19 cellular contexts compared by ENCODE assay signal in the genomic region with DNA sequence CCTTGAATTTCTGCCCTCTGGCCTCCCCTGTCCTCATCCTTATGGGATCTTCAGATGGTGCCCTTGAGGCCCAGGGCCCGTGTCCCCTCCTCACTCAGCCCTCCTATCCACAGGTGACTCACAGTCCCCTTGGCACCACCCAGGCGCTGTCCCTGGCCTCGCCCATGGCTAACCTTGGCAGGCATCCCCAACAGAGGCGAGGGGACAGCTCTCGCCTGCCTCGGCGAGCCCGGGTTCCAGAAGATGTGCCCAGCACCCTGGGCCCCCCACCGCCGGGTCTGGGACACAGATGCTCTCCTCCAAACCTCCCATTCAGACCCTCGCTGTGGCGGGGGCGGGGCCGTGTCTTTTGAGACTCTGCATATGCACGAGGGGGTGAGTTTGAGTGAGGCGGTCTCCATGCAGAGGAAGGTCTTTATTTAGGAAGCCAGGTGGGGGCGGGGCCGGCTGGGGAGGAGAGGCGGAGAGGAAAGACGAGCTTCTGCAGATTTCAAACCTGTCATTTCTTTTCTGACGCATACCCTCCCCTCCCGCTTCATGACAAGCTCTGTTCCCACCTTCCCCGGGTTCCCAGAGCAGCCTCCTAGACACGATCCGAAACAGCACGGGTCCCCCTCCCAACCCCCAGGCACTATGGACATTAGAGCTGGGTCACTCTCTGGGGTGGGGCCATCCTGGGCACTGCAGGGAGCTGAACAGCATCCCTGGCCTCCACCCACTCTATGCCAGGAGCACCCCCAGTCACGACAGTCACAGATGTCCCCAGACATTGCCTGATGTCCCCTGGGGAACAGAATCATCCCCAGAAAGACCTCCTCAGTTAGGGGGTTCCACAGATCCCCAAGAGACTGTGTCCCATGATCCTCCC. TPM values are rescaled to one million over a fixed set of nuclear protein-coding genes. Genes with fewer than 3 reads are reported as not detected.
DNase-seq lines count a peak whose midpoint lies in the region; ATAC-seq and TF ChIP-seq lines count a peak whose summit lies in the region.
"Had no signal": no experiment of that assay in that cellular context is flagged by ENCODE, and none has a peak within 500 bp of the region (broad histone marks: within the 10 kb centered on the region; RNA-seq: fewer than 3 reads in every experiment).

No MANE protein-coding gene starts in this region.

- no peak overlapping the region for H2BK15ac ChIP-seq in IMR-90 (ENCODE audit: low read depth, low read length)

- CTCF ChIA-PET in IMR-90 (lab: Yijun Ruan, JAX): no interaction called here

- ATAC-seq in IMR-90 (ENCODE audit: low read depth): no peak
- peak; percentile 20 for ATAC-seq in esophagus mucosa
- ATAC-seq: activated naive CD4-positive, alpha-beta T cell treated with anti-CD3 and anti-CD28 coated beads, Interleukin-2, amount 50 U/mL, for 72 hours had no signal

- POLR2A ChIA-PET in IMR-90 (lab: Charles Lee; ENCODE audit: unreplicated experiment): no interaction called here

- DNase-seq in IMR-90 (no peak), nephron progenitor cell (peak; percentile 35), NCI-H774 (lab: John Stamatoyannopoulos, UW) (no peak), GOT3 (lab: John Stamatoyannopoulos, UW) (no peak), NCI-H2227 treated with DMSO at 0.1 percent for 48 hours (lab: John Stamatoyannopoulos, UW) (no peak), NCI-H2196 (lab: John Stamatoyannopoulos, UW; ENCODE audit: unreplicated experiment) (no peak)
- DNase-seq: activated CD4-positive, alpha-beta T cell treated with anti-CD3 and anti-CD28 coated beads, Interleukin-2, amount 10 ng/mL, durations not matched to agents 24 days and 14 days; activated T-cell treated with anti-CD3 and anti-CD28 coated beads for 4 hours; effector CD8-positive, alpha-beta T cell; midbrain; NCI-H2171; SJCRH30; stimulated activated naive CD4-positive, alpha-beta T cell treated with Interleukin-2 at 50 U/mL for 16 hours; T1000 had no signal

- peaks cover 0 to 34% (median 18%) of the 10 kb centered on the region in 11 experiments; a peak in 9 of 22 replicates for H3K36me3 ChIP-seq in BLaER1 treated with 17β-estradiol and CSF1 and Interleukin-3, amounts not matched to agents 10 nM and 100 nM
- H3K36me3 ChIP-seq in IMR-90 (ENCODE audit: control insufficient read depth, insufficient read depth, low read length): no peaks in the 10 kb centered on the region
- H3K36me3 ChIP-seq: breast epithelium, SJCRH30 had no signal

- TF ChIP-seq POLR2A in IMR-90 (IDR thresholded peaks at IDR 0.05; ENCODE audit: low read depth, low read length): no peak

- no peak overlapping the region for H3K18ac ChIP-seq in IMR-90 (ENCODE audit: low read depth, low read length)

- no peak overlapping the region; a peak in 1 of 20 replicates for H3K4me3 ChIP-seq in BLaER1 treated with 17β-estradiol and CSF1 and Interleukin-3, amounts not matched to agents 10 nM and 100 nM
- no peak overlapping the region for H3K4me3 ChIP-seq in IMR-90 (ENCODE audit: insufficient read depth, low read depth, low read length)
- H3K4me3 ChIP-seq: breast epithelium, SJCRH30, skin epidermis had no signal

- no peaks in the 10 kb centered on the region for H3K9me1 ChIP-seq in IMR-90 (ENCODE audit: insufficient read depth, low read length)

- H3K36me3 Mint-ChIP-seq in nephron progenitor cell (ENCODE audit: low read depth): no peaks in the 10 kb centered on the region
- H3K36me3 Mint-ChIP-seq: activated naive CD4-positive, alpha-beta T cell treated with anti-CD3 and anti-CD28 coated beads, Interleukin-2, amount 50 U/mL, for 72 hours had no signal

- peaks cover 0 to 36% (median 0%) of the 10 kb centered on the region in 11 experiments; a peak in 6 of 22 replicates for H4K20me1 ChIP-seq in BLaER1 treated with 17β-estradiol and CSF1 and Interleukin-3, amounts not matched to agents 10 nM and 100 nM
- H4K20me1 ChIP-seq in IMR-90 (ENCODE audit: insufficient read depth, low read length): no peaks in the 10 kb centered on the region

- no peak overlapping the region for H4K91ac ChIP-seq in IMR-90 (ENCODE audit: insufficient read depth, low read depth, low read length)

- peak overlapping the region; percentile 43 for H2AFZ ChIP-seq in IMR-90 (replicated peaks; ENCODE audit: low read length, poor library complexity)

- H3K9me3 ChIP-seq in BLaER1 treated with 17β-estradiol and CSF1 and Interleukin-3, amounts not matched to agents 10 nM and 100 nM (replicated peaks in 1 of 11): no peaks in the 10 kb centered on the region
- H3K9me3 ChIP-seq in IMR-90 (ENCODE audit: control insufficient read depth, insufficient read depth, low read length): no peaks in the 10 kb centered on the region
- H3K9me3 ChIP-seq: breast epithelium, SJCRH30 had no signal

- H2BK5ac ChIP-seq in IMR-90 (ENCODE audit: low read depth, low read length, poor library complexity, severe bottlenecking): no peak overlapping the region

- no peak overlapping the region for H3K4ac ChIP-seq in IMR-90 (ENCODE audit: low read depth, low read length)

- no peak for TF ChIP-seq RAD21 in IMR-90 (IDR thresholded peaks at IDR 0.05; ENCODE audit: low read length)

- H3K4me3 Mint-ChIP-seq in nephron progenitor cell: no peak overlapping the region
- H3K4me3 Mint-ChIP-seq: activated CD4-positive, alpha-beta T cell treated with anti-CD3 and anti-CD28 coated beads, Interleukin-2, amount 10 ng/mL, durations not matched to agents 24 days and 14 days had no signal

- H3K79me1 ChIP-seq in IMR-90 (ENCODE audit: low read depth in 1 of 2, low read length in 2 of 2): no peaks in the 10 kb centered on the region

- no peak overlapping the region for H3K27ac Mint-ChIP-seq in nephron progenitor cell
- H3K27ac Mint-ChIP-seq: activated CD4-positive, alpha-beta T cell treated with anti-CD3 and anti-CD28 coated beads, Interleukin-2, amount 10 ng/mL, durations not matched to agents 24 days and 14 days had no signal

- in situ Hi-C loops in IMR-90 (cut with MboI; ENCODE audit: low sequenced_read_pairs): no loop called here

- no peak overlapping the region for H4K5ac ChIP-seq in IMR-90 (ENCODE audit: low read depth, low read length)

- dilution Hi-C loops in IMR-90 (cut with HindIII; ENCODE audit: low sequenced_read_pairs, unreplicated experiment): no loop called here

- TF ChIP-seq CTCF in IMR-90 (conservative IDR thresholded peaks at IDR 0.05; ENCODE audit: low read depth, low read length): no peak
- no peak for TF ChIP-seq CTCF in nephron progenitor cell (IDR thresholded peaks at IDR 0.05)

- peak overlapping the region in 9 of 11 experiments; percentile 25 to 64 (median 46); a peak in 15 of 22 replicates for H3K27ac ChIP-seq in BLaER1 treated with 17β-estradiol and CSF1 and Interleukin-3, amounts not matched to agents 10 nM and 100 nM
- no peak overlapping the region for H3K27ac ChIP-seq in IMR-90 (ENCODE audit: insufficient read depth, low read length)
- H3K27ac ChIP-seq: breast epithelium, SJCRH30, skin epidermis had no signal

- no peak overlapping the region for H4K8ac ChIP-seq in IMR-90 (ENCODE audit: low read depth in 2 of 2, low read length in 2 of 2)

- peaks cover 27% of the 10 kb centered on the region for H3K4me1 Mint-ChIP-seq in nephron progenitor cell
- H3K4me1 Mint-ChIP-seq: activated CD4-positive, alpha-beta T cell treated with anti-CD3 and anti-CD28 coated beads, Interleukin-2, amount 10 ng/mL, durations not matched to agents 24 days and 14 days had no signal

- H3K27me3 ChIP-seq in BLaER1 treated with 17β-estradiol and CSF1 and Interleukin-3, amounts not matched to agents 10 nM and 100 nM: no peaks in the 10 kb centered on the region
- peaks cover 35% of the 10 kb centered on the region for H3K27me3 ChIP-seq in IMR-90 (ENCODE audit: control insufficient read depth, insufficient read depth, low read length)
- H3K27me3 ChIP-seq: breast epithelium, SJCRH30 had no signal

- BruUV-seq in IMR-90 (replicated peaks; lab: Mats Ljungman, UMichigan): no TSS peak

- H3K4me1 ChIP-seq in BLaER1 treated with 17β-estradiol and CSF1 and Interleukin-3, amounts not matched to agents 10 nM and 100 nM: peaks cover 53 to 69% (median 60%) of the 10 kb centered on the region in 10 experiments
- peaks cover 2% of the 10 kb centered on the region; the same call in 1 of the 2 replicates for H3K4me1 ChIP-seq in IMR-90 (ENCODE audit: control insufficient read depth, insufficient read depth, low read length)
- H3K4me1 ChIP-seq: breast epithelium, SJCRH30 had no signal

- H3K14ac ChIP-seq in IMR-90 (replicated peaks; ENCODE audit: low read depth, low read length): no peak overlapping the region

- WGBS in IMR-90 (ENCODE audit: extremely low coverage in 2 of 2, insufficient read length in 1 of 2), 2 experiments: 3% methylated on average over 5 of the region's 27 CpGs; no CpG with 5 or more reads in 1 of the 2 experiments

- peak overlapping the region; percentile 8 to 85 (median 75); a peak in 21 of 22 replicates for H3K4me2 ChIP-seq in BLaER1 treated with 17β-estradiol and CSF1 and Interleukin-3, amounts not matched to agents 10 nM and 100 nM
- no peak overlapping the region for H3K4me2 ChIP-seq in IMR-90 (ENCODE audit: low read depth, low read length)

- H2AK5ac ChIP-seq in IMR-90 (ENCODE audit: low read depth, low read length): no peak overlapping the region

- no peak overlapping the region for H2BK20ac ChIP-seq in IMR-90 (ENCODE audit: low read depth, low read length)

- intact Hi-C loops in IMR-90 (cut with micrococcal nuclease): no loop called here

- no peak overlapping the region for H3K23ac ChIP-seq in IMR-90 (ENCODE audit: low read depth, low read length)

- H3K9ac ChIP-seq in BLaER1 treated with 17β-estradiol and CSF1 and Interleukin-3, amounts not matched to agents 10 nM and 100 nM: peak overlapping the region; percentile 21 to 60 (median 37); a peak in 18 of 22 replicates
- H3K9ac ChIP-seq in IMR-90 (ENCODE audit: low read depth, low read length): no peak overlapping the region

- no peak overlapping the region for H3K56ac ChIP-seq in IMR-90 (ENCODE audit: extremely low read depth, insufficient read depth, low read length)

- H3K27me3 Mint-ChIP-seq in nephron progenitor cell (ENCODE audit: low read depth, poor library complexity): peaks cover 30% of the 10 kb centered on the region
- H3K27me3 Mint-ChIP-seq: activated CD4-positive, alpha-beta T cell treated with anti-CD3 and anti-CD28 coated beads, Interleukin-2, amount 10 ng/mL, durations not matched to agents 24 days and 14 days had no signal

- H2AK9ac ChIP-seq in IMR-90 (replicated peaks; ENCODE audit: low read depth, low read length, poor library complexity): peak overlapping the region; percentile 81

- H3K9me3 Mint-ChIP-seq in nephron progenitor cell: peaks cover 5% of the 10 kb centered on the region
- H3K9me3 Mint-ChIP-seq: activated CD4-positive, alpha-beta T cell treated with anti-CD3 and anti-CD28 coated beads, Interleukin-2, amount 10 ng/mL, durations not matched to agents 24 days and 14 days; activated naive CD4-positive, alpha-beta T cell treated with anti-CD3 and anti-CD28 coated beads, Interleukin-2, amount 50 U/mL, for 72 hours had no signal

- no peak overlapping the region for H2BK120ac ChIP-seq in IMR-90 (ENCODE audit: low read depth, low read length)

TF ChIP-seq in IMR-90, 13 proteins besides CTCF, POLR2A, EP300 and RAD21 (continues in another document):
- no peak for TF ChIP-seq CEBPB (IDR thresholded peaks at IDR 0.05; ENCODE audit: low read depth, low read length)

RNA-seq across cellular contexts. Expression of a gene that starts 48.5 kb away (rescaled TPM):
- total RNA-seq in IMR-90 (2012; rRNA removed) (under 0.01 TPM in 2 replicates), esophagus mucosa (0.68 TPM)
- polyA plus RNA-seq in IMR-90 (2012; rRNA removed): 0.19 and 0.21 TPM in 2 replicates
- 0.29 and 0.43 TPM in 2 replicates for polyA plus RNA-seq in IMR-90 (2012; cell fraction: cytosol; rRNA removed)
- 0.37 and 0.46 TPM in 2 replicates for polyA plus RNA-seq in IMR-90 (2012; cell fraction: nucleus; rRNA removed; ENCODE audit: low replicate concordance)
- total RNA-seq: SJCRH30 had no signal
